In the genomic region with DNA sequence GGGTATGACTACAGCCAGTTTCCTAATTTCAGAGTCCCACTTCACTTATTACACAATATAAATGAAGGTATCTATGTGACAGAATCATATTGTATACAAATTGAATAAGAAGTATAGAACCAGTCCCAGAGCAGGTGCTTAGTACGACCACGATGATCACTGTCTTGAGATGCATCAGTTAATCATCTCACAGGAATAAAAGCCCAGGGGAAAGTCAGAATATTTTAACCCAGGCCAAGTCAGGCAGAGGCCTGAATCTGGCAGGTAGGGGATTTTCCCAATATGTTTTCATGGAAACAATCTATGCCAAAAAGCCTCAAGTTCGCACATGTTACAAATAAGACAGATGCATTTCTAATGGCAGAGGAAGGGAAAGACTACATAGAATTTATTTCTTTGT, we compare ENCODE assay signal across 23 cellular contexts.
"Had no signal": no experiment of that assay in that cellular context is flagged by ENCODE, and none has a peak within 500 bp of the region (broad histone marks: within the 10 kb centered on the region; RNA-seq: fewer than 3 reads in every experiment).

No MANE protein-coding gene starts in this region.

- ATAC-seq: left colon, left ventricle myocardium superior, pancreas, right cardiac atrium had no signal

- H3K4me3 ChIP-seq: dorsolateral prefrontal cortex, esophagus squamous epithelium, hepatocyte, lung, pancreas, suprapubic skin, thyroid gland had no signal

- H3K4me3 Mint-ChIP-seq: nephron, type B pancreatic cell had no signal

- H3K36me3 ChIP-seq: esophagus squamous epithelium, pancreas, suprapubic skin, thyroid gland had no signal

- H3K27ac ChIP-seq: dorsolateral prefrontal cortex, epithelial cell of prostate, esophagus squamous epithelium, hepatocyte, pancreas, suprapubic skin, thyroid gland had no signal

- DNase-seq: cortex of kidney; dorsolateral prefrontal cortex; effector CD8-positive, alpha-beta T cell; esophagus squamous epithelium; foreskin fibroblast; left colon; left ventricle myocardium superior; mesenchymal stem cell; midbrain; occipital lobe; pancreas; right cardiac atrium; small intestine; stimulated activated CD4-positive, alpha-beta T cell treated with anti-CD3 and anti-CD28 coated beads, Interleukin-12 subunit alpha, Interleukin-12 subunit beta, amount 100 ng/mL, for 4 hours; thyroid gland had no signal

- H3K4me1 ChIP-seq: pancreas, suprapubic skin, thyroid gland had no signal

- H3K9me3 Mint-ChIP-seq: type B pancreatic cell had no signal

- H3K79me2 ChIP-seq: hepatocyte had no signal

- H3K36me3 Mint-ChIP-seq: type B pancreatic cell had no signal

- H3K4me2 ChIP-seq: hepatocyte had no signal

- H3K27me3 ChIP-seq: esophagus squamous epithelium, suprapubic skin, thyroid gland had no signal

- H3K9me3 ChIP-seq: esophagus squamous epithelium, pancreas, suprapubic skin, thyroid gland had no signal

- H3K4me1 Mint-ChIP-seq: nephron had no signal

- H2AFZ ChIP-seq: hepatocyte had no signal

- H3K27ac Mint-ChIP-seq: nephron, progenitor cell of endocrine pancreas, type B pancreatic cell had no signal

- FAIRE-seq: pancreas, small intestine, urothelium cell line had no signal
